7 cellular contexts compared by ENCODE assay signal in genomic region chr3:35146256-35147035, GRCh38.
DNase-seq lines count a peak whose midpoint lies in the region; ATAC-seq, FAIRE-seq and TF ChIP-seq lines count a peak whose summit lies in the region.
"Not testable (repeated sequence)": the region's sequence is repeated elsewhere in the genome, so short reads cannot be mapped to it uniquely, and the experiment has no call there.

No MANE protein-coding gene starts in this region.

- not testable (repeated sequence) for H4K20me1 ChIP-seq in DND-41 (ENCODE audit: insufficient read depth, low read length); GM23338 (replicated peaks; ENCODE audit: insufficient read depth); H1 (replicated peaks in 1 of 2; ENCODE audit: control insufficient read depth in 1 of 2, insufficient read depth in 2 of 2, low read length in 2 of 2)

- H3K27ac ChIP-seq in DND-41 (ENCODE audit: low read length); GM23338 (ENCODE audit: low read depth); H1 (ENCODE audit: low read depth, low read length); kidney (ENCODE audit: low read depth in 2 of 2, low read length in 2 of 2): not testable (repeated sequence)

- not testable (repeated sequence) for H3K23ac ChIP-seq in H1 (ENCODE audit: insufficient read length)

- H3K27ac Mint-ChIP-seq in GM23338 (peak overlapping the region; percentile 39; the same call in 1 of the 2 replicates), nephron progenitor cell (peak overlapping the region; percentile 34)
- not testable (repeated sequence) for H3K27ac Mint-ChIP-seq in WTC11; stimulated activated memory B cell treated with anti-CD40 and anti-IgM and Interleukin-4, amounts not matched to agents 10 μg/mL and 1 μg/mL and 100 μg/mL, for 72 hours

- H2BK20ac ChIP-seq in H1 (ENCODE audit: low read length) = not testable (repeated sequence)

- H4K91ac ChIP-seq in H1 (replicated peaks; ENCODE audit: insufficient read length, low read length) = not testable (repeated sequence)

- H3K14ac ChIP-seq in H1 (ENCODE audit: insufficient read length) = not testable (repeated sequence)

- H2AFZ ChIP-seq in DND-41 (ENCODE audit: low read depth, low read length) (0 out of 2 replicates have a peak overlapping the region, but pooled peaks have one; percentile 5), GM23338 (peak overlapping the region; percentile 69), H1 (ENCODE audit: low read length) (peak overlapping the region; percentile 53; the same call in 1 of the 2 replicates)

- not testable (repeated sequence) for H3K36me3 Mint-ChIP-seq in GM23338 (ENCODE audit: low read depth); WTC11; nephron progenitor cell (ENCODE audit: low read depth); stimulated activated memory B cell treated with anti-CD40 and anti-IgM and Interleukin-4, amounts not matched to agents 10 μg/mL and 1 μg/mL and 100 μg/mL, for 72 hours

- not testable (repeated sequence) for H3K9ac ChIP-seq in DND-41 (ENCODE audit: low read depth, low read length); H1 (replicated peaks in 1 of 4; ENCODE audit: extremely low read depth in 1 of 4, low read depth in 3 of 4, low read length in 3 of 4); kidney (ENCODE audit: low read length in 2 of 2)

- not testable (repeated sequence) for H3K9me3 Mint-ChIP-seq in GM23338, nephron progenitor cell
- peaks cover 21% of the 10 kb centered on the region for H3K9me3 Mint-ChIP-seq in WTC11
- peaks cover 14% of the 10 kb centered on the region for H3K9me3 Mint-ChIP-seq in stimulated activated memory B cell treated with anti-CD40 and anti-IgM and Interleukin-4, amounts not matched to agents 10 μg/mL and 1 μg/mL and 100 μg/mL, for 72 hours

- not testable (repeated sequence) for H3K9me2 ChIP-seq in GM23338 (ENCODE audit: insufficient read depth)

- POLR2A ChIA-PET in WTC11 (lab: Charles Lee) = interaction anchor here (0.6 kb wide), 1 partner anchor 66 kb away, joined by 3 read pairs; no protein-coding TSS in a partner anchor
- POLR2A ChIA-PET in H1 (lab: Charles Lee; ENCODE audit: partially characterized antibody) = not testable (repeated sequence)

- TF ChIP-seq RAD21 in H1 (IDR thresholded peaks at IDR 0.05 in 1 of 2, conservative IDR thresholded peaks at IDR 0.05 in 1 of 2; ENCODE audit: low read depth in 2 of 2, low read length in 2 of 2) = not testable (repeated sequence)

- CTCF ChIA-PET in WTC11 (lab: Charles Lee); H1 (lab: Charles Lee; ENCODE audit: partially characterized antibody): not testable (repeated sequence)

- H3F3A ChIP-seq in GM23338 (replicated peaks; ENCODE audit: low read depth) = not testable (repeated sequence)

- H3K27me3 ChIP-seq in DND-41 (ENCODE audit: insufficient read depth, low read length, poor library complexity); GM23338 (ENCODE audit: insufficient read depth); H1 (replicated peaks in 1 of 4; ENCODE audit: control insufficient read depth in 3 of 4, extremely low read depth in 1 of 4, insufficient read depth in 3 of 4, low read length in 3 of 4): not testable (repeated sequence)

- TF ChIP-seq CTCF in DND-41 (IDR thresholded peaks at IDR 0.05; ENCODE audit: borderline replicate concordance, extremely low read depth, low read length, poor library complexity, severe bottlenecking); GM23338 (conservative IDR thresholded peaks at IDR 0.05; ENCODE audit: low read depth in 2 of 2); WTC11 (IDR thresholded peaks at IDR 0.05); H1 (IDR thresholded peaks at IDR 0.05; ENCODE audit: control extremely low read depth in 1 of 3, insufficient read depth in 1 of 3, low read depth in 1 of 3, low read length in 3 of 3); kidney (IDR thresholded peaks at IDR 0.05; ENCODE audit: borderline replicate concordance, extremely low read depth, insufficient read depth); nephron progenitor cell (IDR thresholded peaks at IDR 0.05): not testable (repeated sequence)

- peak overlapping the region; percentile 48; the same call in 1 of the 2 replicates for H3K18ac ChIP-seq in H1 (ENCODE audit: extremely low read depth, low read length)

- not testable (repeated sequence) for H4K8ac ChIP-seq in H1 (ENCODE audit: extremely low read depth, insufficient read depth, low read length)

- not testable (repeated sequence) for H3K36me3 ChIP-seq in DND-41 (ENCODE audit: insufficient read depth, low read length); GM23338 (ENCODE audit: insufficient read depth); H1 (ENCODE audit: control insufficient read depth in 2 of 4, insufficient read depth in 4 of 4, low read length in 3 of 4); kidney (ENCODE audit: control insufficient read depth in 1 of 2, insufficient read depth in 2 of 2, low read length in 2 of 2)

- WGBS in H1 (ENCODE audit: extremely low coverage in 1 of 2, insufficient coverage in 1 of 2, insufficient read length in 1 of 2, insufficient replicate concordance in 2 of 2, low coverage in 1 of 2, low lambda C conversion rate in 2 of 2, missing lambda C conversion rate in 1 of 2), 2 experiments = 93% methylated on average over 10 of the region's 10 CpGs; no CpG with 5 or more reads in 1 of the 2 experiments

- H3K27me3 Mint-ChIP-seq in GM23338 (ENCODE audit: insufficient read depth, low read depth, poor library complexity); WTC11 (ENCODE audit: low read depth); nephron progenitor cell (ENCODE audit: low read depth, poor library complexity); stimulated activated memory B cell treated with anti-CD40 and anti-IgM and Interleukin-4, amounts not matched to agents 10 μg/mL and 1 μg/mL and 100 μg/mL, for 72 hours: not testable (repeated sequence)

- H4K5ac ChIP-seq in H1 (ENCODE audit: insufficient read length, low read depth, low read length) = not testable (repeated sequence)

- intact Hi-C loops in kidney (cut with DNase I) = not testable (repeated sequence)

- H2BK12ac ChIP-seq in H1 (ENCODE audit: low read depth, low read length) = not testable (repeated sequence)

- DNase-seq in DND-41; GM23338 (ENCODE audit: low spot score); WTC11 (ENCODE audit: low spot score); H1 (ENCODE audit: low read depth in 1 of 2, low spot score in 2 of 2); nephron progenitor cell: not testable (repeated sequence)
- peak; percentile 69 for DNase-seq in kidney

- H3K9me3 ChIP-seq in DND-41 (ENCODE audit: insufficient read depth, low read length, severe bottlenecking); H1 (ENCODE audit: insufficient read depth in 2 of 2, low read depth in 1 of 2, low read length in 1 of 2); kidney (ENCODE audit: control insufficient read depth in 1 of 2, low read length in 2 of 2): not testable (repeated sequence)

- not testable (repeated sequence) for H3K4me2 ChIP-seq in DND-41 (ENCODE audit: insufficient read depth, low read length); H1 (ENCODE audit: insufficient read depth in 1 of 2, low read depth in 2 of 2, low read length in 2 of 2)
- 0 out of 2 replicates have a peak overlapping the region, but pooled peaks have one; percentile 1 for H3K4me2 ChIP-seq in GM23338

- H3K4me3 ChIP-seq in DND-41 (ENCODE audit: low read depth in 1 of 2, low read length in 2 of 2); GM23338; H1 (ENCODE audit: extremely low read depth in 1 of 4, insufficient read depth in 2 of 4, low read depth in 3 of 4, low read length in 4 of 4); kidney (ENCODE audit: low read length in 2 of 2): not testable (repeated sequence)

- not testable (repeated sequence) for H3K79me2 ChIP-seq in DND-41 (ENCODE audit: insufficient read depth, low read length); GM23338 (replicated peaks; ENCODE audit: insufficient read depth); H1 (ENCODE audit: control insufficient read depth in 1 of 2, insufficient read depth in 2 of 2, low read length in 2 of 2)

- H3K23me2 ChIP-seq in H1 (ENCODE audit: low read depth, low read length) = not testable (repeated sequence)

- TF ChIP-seq POLR2A in H1 (IDR thresholded peaks at IDR 0.05; ENCODE audit: control extremely low read depth in 1 of 2, low read depth in 2 of 2, low read length in 2 of 2) = not testable (repeated sequence)

- H2BK5ac ChIP-seq in H1 (ENCODE audit: low read depth, low read length) = not testable (repeated sequence)

- not testable (repeated sequence) for H2BK120ac ChIP-seq in H1 (replicated peaks; ENCODE audit: low read depth, low read length)

- ATAC-seq in DND-41 (ENCODE audit: insufficient read depth, low read depth); GM23338: not testable (repeated sequence)
- peak; percentile 57 for ATAC-seq in WTC11
- ATAC-seq in stimulated activated memory B cell treated with anti-CD40 and anti-IgM and Interleukin-4, amounts not matched to agents 10 μg/mL and 1 μg/mL and 100 μg/mL, for 72 hours = peak; percentile 24

- not testable (repeated sequence) for H3K79me1 ChIP-seq in H1 (ENCODE audit: low read depth, low read length)

- H3K4me1 Mint-ChIP-seq in GM23338; nephron progenitor cell; stimulated activated memory B cell treated with anti-CD40 and anti-IgM and Interleukin-4, amounts not matched to agents 10 μg/mL and 1 μg/mL and 100 μg/mL, for 72 hours: not testable (repeated sequence)
- peaks cover 12% of the 10 kb centered on the region for H3K4me1 Mint-ChIP-seq in WTC11

- H3K56ac ChIP-seq in H1 (replicated peaks; ENCODE audit: insufficient read length, low read depth, low read length) = not testable (repeated sequence)

- not testable (repeated sequence) for H2AK5ac ChIP-seq in H1 (ENCODE audit: low read depth, low read length)

- TF ChIP-seq EP300 in H1 (IDR thresholded peaks at IDR 0.05; ENCODE audit: borderline replicate concordance in 1 of 2, low read depth in 2 of 2, low read length in 2 of 2) = not testable (repeated sequence)

- H2BK15ac ChIP-seq in H1 (ENCODE audit: low read length) = not testable (repeated sequence)

- H3K4ac ChIP-seq in H1 (replicated peaks; ENCODE audit: insufficient read length, low read depth, low read length) = not testable (repeated sequence)

- FAIRE-seq in H1 (lab: Jason Lieb, UNC); kidney (lab: Jason Lieb, UNC): not testable (repeated sequence)

- H3K4me1 ChIP-seq in DND-41 (ENCODE audit: insufficient read depth, low read length); H1 (replicated peaks in 1 of 4; ENCODE audit: control insufficient read depth in 3 of 4, insufficient read depth in 4 of 4, low read length in 3 of 4); kidney (ENCODE audit: control insufficient read depth in 1 of 2, insufficient read depth in 1 of 2, low read depth in 1 of 2, low read length in 2 of 2): not testable (repeated sequence)
- peaks cover 11% of the 10 kb centered on the region for H3K4me1 ChIP-seq in GM23338 (ENCODE audit: insufficient read depth)

- not testable (repeated sequence) for H3K4me3 Mint-ChIP-seq in GM23338; WTC11; nephron progenitor cell; stimulated activated memory B cell treated with anti-CD40 and anti-IgM and Interleukin-4, amounts not matched to agents 10 μg/mL and 1 μg/mL and 100 μg/mL, for 72 hours

Comparison
In these comparisons a context has a peak if more than half of its experiments do, and no peak if none do; other contexts are left out.
1. H2AFZ ChIP-seq: peak in every context shown above with its lines; median percentile 69 in GM23338; 53 in H1; 5 in DND-41.